In the genomic region with DNA sequence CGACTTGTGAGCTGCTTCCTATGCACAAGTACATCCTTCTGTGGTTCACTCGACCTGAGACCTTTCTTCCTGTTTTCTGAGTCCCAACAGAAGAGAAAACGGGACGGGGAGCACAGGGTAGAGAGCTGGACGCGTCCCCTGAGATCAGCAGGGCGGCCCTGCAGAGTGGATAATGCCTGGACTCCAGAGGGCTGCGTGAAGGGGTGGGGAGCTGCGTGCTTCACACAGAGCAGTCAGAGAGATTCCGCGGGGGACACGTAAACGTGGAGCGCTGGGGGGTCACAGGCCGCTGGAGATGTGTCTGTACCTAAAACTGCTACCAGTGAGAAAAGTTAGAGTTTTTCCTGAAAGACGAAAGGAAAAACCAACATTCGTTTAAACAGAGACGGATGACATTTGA, we compare ENCODE assay signal across 1 cellular context.
A peak's percentile ranks its signal among the peaks of the same experiment; 100 is the strongest.
TF ChIP-seq lines count a peak whose summit lies in the region.

No MANE protein-coding gene starts in this region.

TF ChIP-seq in K562, 482 proteins besides CTCF, POLR2A, EP300 and RAD21:
- TF ChIP-seq, protein P1, sequence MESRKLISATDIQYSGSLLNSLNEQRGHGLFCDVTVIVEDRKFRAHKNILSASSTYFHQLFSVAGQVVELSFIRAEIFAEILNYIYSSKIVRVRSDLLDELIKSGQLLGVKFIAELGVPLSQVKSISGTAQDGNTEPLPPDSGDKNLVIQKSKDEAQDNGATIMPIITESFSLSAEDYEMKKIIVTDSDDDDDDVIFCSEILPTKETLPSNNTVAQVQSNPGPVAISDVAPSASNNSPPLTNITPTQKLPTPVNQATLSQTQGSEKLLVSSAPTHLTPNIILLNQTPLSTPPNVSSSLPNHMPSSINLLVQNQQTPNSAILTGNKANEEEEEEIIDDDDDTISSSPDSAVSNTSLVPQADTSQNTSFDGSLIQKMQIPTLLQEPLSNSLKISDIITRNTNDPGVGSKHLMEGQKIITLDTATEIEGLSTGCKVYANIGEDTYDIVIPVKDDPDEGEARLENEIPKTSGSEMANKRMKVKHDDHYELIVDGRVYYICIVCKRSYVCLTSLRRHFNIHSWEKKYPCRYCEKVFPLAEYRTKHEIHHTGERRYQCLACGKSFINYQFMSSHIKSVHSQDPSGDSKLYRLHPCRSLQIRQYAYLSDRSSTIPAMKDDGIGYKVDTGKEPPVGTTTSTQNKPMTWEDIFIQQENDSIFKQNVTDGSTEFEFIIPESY (CRISPR knock-in tag; IDR thresholded peaks at IDR 0.05) = peak; percentile 22; the same call in 1 of the 2 replicates
- TF ChIP-seq, protein P2, sequence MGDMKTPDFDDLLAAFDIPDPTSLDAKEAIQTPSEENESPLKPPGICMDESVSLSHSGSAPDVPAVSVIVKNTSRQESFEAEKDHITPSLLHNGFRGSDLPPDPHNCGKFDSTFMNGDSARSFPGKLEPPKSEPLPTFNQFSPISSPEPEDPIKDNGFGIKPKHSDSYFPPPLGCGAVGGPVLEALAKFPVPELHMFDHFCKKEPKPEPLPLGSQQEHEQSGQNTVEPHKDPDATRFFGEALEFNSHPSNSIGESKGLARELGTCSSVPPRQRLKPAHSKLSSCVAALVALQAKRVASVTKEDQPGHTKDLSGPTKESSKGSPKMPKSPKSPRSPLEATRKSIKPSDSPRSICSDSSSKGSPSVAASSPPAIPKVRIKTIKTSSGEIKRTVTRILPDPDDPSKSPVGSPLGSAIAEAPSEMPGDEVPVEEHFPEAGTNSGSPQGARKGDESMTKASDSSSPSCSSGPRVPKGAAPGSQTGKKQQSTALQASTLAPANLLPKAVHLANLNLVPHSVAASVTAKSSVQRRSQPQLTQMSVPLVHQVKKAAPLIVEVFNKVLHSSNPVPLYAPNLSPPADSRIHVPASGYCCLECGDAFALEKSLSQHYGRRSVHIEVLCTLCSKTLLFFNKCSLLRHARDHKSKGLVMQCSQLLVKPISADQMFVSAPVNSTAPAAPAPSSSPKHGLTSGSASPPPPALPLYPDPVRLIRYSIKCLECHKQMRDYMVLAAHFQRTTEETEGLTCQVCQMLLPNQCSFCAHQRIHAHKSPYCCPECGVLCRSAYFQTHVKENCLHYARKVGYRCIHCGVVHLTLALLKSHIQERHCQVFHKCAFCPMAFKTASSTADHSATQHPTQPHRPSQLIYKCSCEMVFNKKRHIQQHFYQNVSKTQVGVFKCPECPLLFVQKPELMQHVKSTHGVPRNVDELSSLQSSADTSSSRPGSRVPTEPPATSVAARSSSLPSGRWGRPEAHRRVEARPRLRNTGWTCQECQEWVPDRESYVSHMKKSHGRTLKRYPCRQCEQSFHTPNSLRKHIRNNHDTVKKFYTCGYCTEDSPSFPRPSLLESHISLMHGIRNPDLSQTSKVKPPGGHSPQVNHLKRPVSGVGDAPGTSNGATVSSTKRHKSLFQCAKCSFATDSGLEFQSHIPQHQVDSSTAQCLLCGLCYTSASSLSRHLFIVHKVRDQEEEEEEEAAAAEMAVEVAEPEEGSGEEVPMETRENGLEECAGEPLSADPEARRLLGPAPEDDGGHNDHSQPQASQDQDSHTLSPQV (IDR thresholded peaks at IDR 0.05) = no peak
